17 cellular contexts compared by ENCODE assay signal in the genomic region with DNA sequence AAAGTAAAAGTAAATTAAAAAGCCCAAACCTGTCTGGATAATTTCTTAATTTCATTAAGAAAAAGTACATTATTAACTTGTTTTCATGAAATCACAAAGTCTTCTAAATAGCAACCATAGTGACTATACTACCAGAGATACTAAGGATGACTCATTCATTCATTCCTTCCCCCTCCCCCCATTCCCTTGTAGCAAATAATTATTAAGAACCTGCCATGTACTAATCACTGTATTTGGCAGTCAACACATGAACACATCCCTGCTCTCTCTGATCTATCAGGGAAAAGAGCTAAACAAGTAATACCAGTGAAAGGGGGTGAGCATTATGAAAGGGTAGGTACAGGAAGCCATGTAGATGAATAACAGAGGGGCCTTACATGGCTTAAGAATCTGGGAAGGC.
"Had no signal": no experiment of that assay in that cellular context is flagged by ENCODE, and none has a peak within 500 bp of the region (broad histone marks: within the 10 kb centered on the region; RNA-seq: fewer than 3 reads in every experiment).

No MANE protein-coding gene starts in this region.

- H3K9me3 ChIP-seq: adrenal gland, gastrocnemius medialis, heart left ventricle, lower lobe of right lung, psoas muscle, spleen, suprapubic skin had no signal

- H3K4me3 ChIP-seq: adrenal gland, gastrocnemius medialis, heart left ventricle, lower lobe of right lung, psoas muscle, spleen, suprapubic skin had no signal

- H3K27me3 ChIP-seq: adrenal gland, gastrocnemius medialis, heart left ventricle, spleen, suprapubic skin had no signal

- H3K27ac ChIP-seq: adrenal gland, gastrocnemius medialis, lower lobe of right lung, psoas muscle, spleen, suprapubic skin had no signal

- ATAC-seq: activated CD8-positive, alpha-beta T cell treated with anti-CD3 and anti-CD28 coated beads for 36 hours; gastrocnemius medialis; heart left ventricle; lower lobe of right lung; psoas muscle; sciatic nerve had no signal

- H3K36me3 ChIP-seq: adrenal gland, gastrocnemius medialis had no signal

- H3K4me1 ChIP-seq: adrenal gland, gastrocnemius medialis, lower lobe of right lung, psoas muscle, spleen, suprapubic skin had no signal

- DNase-seq: activated B cell treated with CpG ODN at 0.5 μM for 24 hours; activated CD4-positive, alpha-beta T cell treated with anti-CD3 and anti-CD28 coated beads for 48 hours; activated CD8-positive, alpha-beta T cell treated with anti-CD3 and anti-CD28 coated beads for 36 hours; activated effector memory CD4-positive, alpha-beta T cell treated with anti-CD3 and anti-CD28 coated beads, Interleukin-2, amount 50 U/mL, for 16 hours; activated T-cell treated with anti-CD3 and anti-CD28 coated beads, Interleukin-2, amount 50 U/mL, for 48 hours; adrenal gland; gastrocnemius medialis; heart left ventricle; immature natural killer cell; left cardiac atrium; lower lobe of right lung; midbrain; psoas muscle; spleen; T-helper 2 cell had no signal
